8 cellular contexts compared by ENCODE assay signal in the genomic region with DNA sequence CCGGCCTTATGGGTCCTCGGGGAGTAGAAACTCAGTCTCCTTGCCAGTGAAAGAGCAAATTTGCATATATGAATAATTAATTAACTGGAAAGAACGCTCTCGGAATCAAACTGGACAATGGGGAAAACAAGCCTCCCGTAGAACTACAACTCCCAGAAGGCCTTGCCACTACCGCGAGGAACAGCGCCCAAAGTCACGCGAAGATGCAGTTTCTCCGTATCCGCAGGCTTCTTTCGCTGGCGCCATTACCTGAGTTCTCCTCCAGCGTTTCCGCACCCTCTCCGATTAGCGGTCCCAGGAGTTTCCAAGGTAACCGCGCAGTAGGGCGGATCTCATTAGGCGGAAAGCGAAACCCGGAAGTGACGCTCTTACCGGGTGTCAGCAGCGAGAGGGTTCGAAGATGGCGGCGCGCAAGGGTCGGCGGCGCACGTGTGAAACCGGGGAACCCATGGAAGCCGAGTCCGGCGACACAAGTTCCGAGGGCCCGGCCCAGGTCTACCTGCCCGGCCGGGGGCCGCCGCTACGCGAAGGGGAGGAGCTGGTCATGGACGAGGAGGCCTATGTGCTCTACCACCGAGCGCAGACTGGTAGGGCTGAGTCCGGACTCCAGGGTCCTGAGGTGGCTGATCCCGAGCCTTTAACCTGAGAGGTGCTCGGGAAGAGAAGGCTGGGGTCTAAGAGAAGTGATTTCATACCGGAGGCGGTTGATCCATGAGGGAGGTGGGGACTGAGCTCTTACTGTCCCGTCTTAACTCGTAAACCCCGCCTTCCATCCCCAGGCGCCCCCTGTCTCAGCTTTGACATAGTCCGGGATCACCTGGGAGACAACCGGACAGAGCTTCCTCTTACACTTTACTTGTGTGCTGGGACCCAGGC. TPM values are rescaled to one million over a fixed set of nuclear protein-coding genes. Genes with fewer than 3 reads are reported as not detected.
DNase-seq lines count a peak whose midpoint lies in the region; ATAC-seq and TF ChIP-seq lines count a peak whose summit lies in the region.

A gene (plus strand): TSS at position 378 of the 876 bp plus-strand sequence. CDS start 23 bp downstream, at position 401.

- peak within 1 kb of the TSS; percentile 73 for H3K9ac ChIP-seq in muscle layer of colon (ENCODE audit: low read length)

- H3K36me3 Mint-ChIP-seq in activated T-cell treated with anti-CD3 and anti-CD28 coated beads, Interleukin-2, amount 50 U/mL, for 4 hours (ENCODE audit: insufficient read depth) = peaks cover 29% of the 10 kb centered on the region

- intact Hi-C loops in Panc1 (cut with micrococcal nuclease; ENCODE audit: unreplicated experiment) = no loop called here

- TF ChIP-seq CTCF in Panc1 (IDR thresholded peaks at IDR 0.05) = no peak; the same call in 1 of the 2 replicates

- peaks cover 35% of the 10 kb centered on the region for H3K4me1 Mint-ChIP-seq in activated T-cell treated with anti-CD3 and anti-CD28 coated beads, Interleukin-2, amount 50 U/mL, for 4 hours (ENCODE audit: low read depth)

- H3K4me3 ChIP-seq in Panc1 (ENCODE audit: low read depth in 2 of 2, low read length in 2 of 2) (peak within 1 kb of the TSS; percentile 86 to 95), muscle layer of colon (ENCODE audit: low read depth in 1 of 2, low read length in 2 of 2) (peak within 1 kb of the TSS; percentile 76 to 97)

- peak; percentile 96 for DNase-seq in DMS153 (lab: John Stamatoyannopoulos, UW)
- DNase-seq in KG1 (lab: John Stamatoyannopoulos, UW) = peak; percentile 94
- DNase-seq in Panc1 (ENCODE audit: low read depth, low spot score) = peak; percentile 86
- peak; percentile 91 for DNase-seq in activated T-cell treated with anti-CD3 and anti-CD28 coated beads, Interleukin-2, amount 50 U/mL, for 4 hours
- peak; percentile 83 for DNase-seq in stimulated activated CD8-positive, alpha-beta memory T cell treated with anti-CD3 and anti-CD28 coated beads, Interleukin-7, amount 100 ng/mL, for 24 hours (ENCODE audit: low read depth)

- in situ Hi-C loops in Panc1 (cut with HindIII; ENCODE audit: low pct_unique_long_range_greater_than_20kb, low sequenced_read_pairs) = no loop called here

- no peaks in the 10 kb centered on the region for H3K9me3 Mint-ChIP-seq in activated T-cell treated with anti-CD3 and anti-CD28 coated beads, Interleukin-2, amount 50 U/mL, for 4 hours

- CTCF ChIA-PET in Panc1 (lab: Charles Lee) = interaction anchor here (1.0 kb wide), 1 partner anchor 163 kb away, joined by 7 read pairs; no protein-coding TSS in a partner anchor

- ATAC-seq in GM21723 (IDR thresholded peaks at IDR 0.05; ENCODE audit: unreplicated experiment) (peak; percentile 81), Panc1 (peak; percentile 98), esophagus mucosa (peak; percentile 90)
- ATAC-seq in activated T-cell treated with anti-CD3 and anti-CD28 coated beads, Interleukin-2, amount 50 U/mL, for 4 hours = peak; percentile 95 to 96

- H3K4me1 ChIP-seq in Panc1 (ENCODE audit: control insufficient read depth, insufficient read depth, low read length) (peaks cover 9% of the 10 kb centered on the region), muscle layer of colon (ENCODE audit: insufficient read depth, low read length) (peaks cover 20% of the 10 kb centered on the region)

- H3K36me3 ChIP-seq in Panc1 (ENCODE audit: control insufficient read depth, insufficient read depth, low read length) = peaks cover 3% of the 10 kb centered on the region
- H3K36me3 ChIP-seq in muscle layer of colon (ENCODE audit: insufficient read depth, low read length) = peaks cover 25% of the 10 kb centered on the region

- POLR2A ChIA-PET in Panc1 (lab: Charles Lee) = no interaction called here

- H3K27me3 ChIP-seq in Panc1 (ENCODE audit: control insufficient read depth, insufficient read depth, low read length) (no peaks in the 10 kb centered on the region), muscle layer of colon (ENCODE audit: control insufficient read depth in 1 of 2, insufficient read depth in 2 of 2, low read length in 2 of 2) (peaks cover 15 to 26% of the 10 kb centered on the region in 2 donors)

- peak within 1 kb of the TSS; percentile 92 for H3K4me3 Mint-ChIP-seq in activated T-cell treated with anti-CD3 and anti-CD28 coated beads, Interleukin-2, amount 50 U/mL, for 4 hours

- H3K27me3 Mint-ChIP-seq in activated T-cell treated with anti-CD3 and anti-CD28 coated beads, Interleukin-2, amount 50 U/mL, for 4 hours (ENCODE audit: low read depth) = peaks cover 21% of the 10 kb centered on the region

- H3K27ac ChIP-seq in Panc1 (ENCODE audit: low read length) (peak within 1 kb of the TSS; percentile 87), muscle layer of colon (ENCODE audit: low read depth, low read length) (peak within 1 kb of the TSS; percentile 90)

- no peaks in the 10 kb centered on the region for H3K9me3 ChIP-seq in Panc1 (ENCODE audit: control insufficient read depth, insufficient read depth, low read depth, low read length)
- no peaks in the 10 kb centered on the region for H3K9me3 ChIP-seq in muscle layer of colon (ENCODE audit: low read length)

- BruUV-seq in Panc1 (replicated peaks; lab: Mats Ljungman, UMichigan) = TSS peak; percentile 86

RNA-seq across cellular contexts. Expression of the gene that starts here (rescaled TPM):
- total RNA-seq in Panc1 (2021; ENCODE audit: unreplicated experiment) (56.7 TPM), esophagus mucosa (24.6 TPM)
- 41.4 TPM for polyA plus RNA-seq in Panc1 (2012; ENCODE audit: insufficient read length)
- total RNA-seq in activated T-cell treated with anti-CD3 and anti-CD28 coated beads, Interleukin-2, amount 50 U/mL, for 4 hours = 100 to 1,000 TPM; 175 to 192 (median 187) TPM

Comparison
In these comparisons a context has a peak if more than half of its experiments do, and no peak if none do; other contexts are left out.
1. Peak in every context shown above with its lines: DNase-seq, ATAC-seq, H3K4me3 ChIP-seq and H3K27ac ChIP-seq.